In genomic region chr18:76213996-76214395, GRCh38 we compare ENCODE assay signal across 12 cellular contexts.
DNase-seq lines count a peak whose midpoint lies in the region.
"Had no signal": no experiment of that assay in that cellular context is flagged by ENCODE, and none has a peak within 500 bp of the region (broad histone marks: within the 10 kb centered on the region; RNA-seq: fewer than 3 reads in every experiment).

No MANE protein-coding gene starts in this region.

- DNase-seq in NCI-H1092 treated with DMSO at 0.1 percent for 48 hours (lab: John Stamatoyannopoulos, UW) (peak; percentile 72), NCI-H1092 (lab: John Stamatoyannopoulos, UW) (no peak), NCI-H1436 (lab: John Stamatoyannopoulos, UW) (peak; percentile 39), NCI-H345 treated with DMSO at 0.1 percent for 48 hours (lab: John Stamatoyannopoulos, UW; ENCODE audit: unreplicated experiment) (peak; percentile 42), foreskin melanocyte (peak; percentile 78), HUDEP-2 (lab: John Stamatoyannopoulos, UW; ENCODE audit: unreplicated experiment in 76 of 76) (no peak), NCI-H1694 treated with DMSO at 0.1 percent for 48 hours (lab: John Stamatoyannopoulos, UW) (no peak)
- DNase-seq in stimulated activated naive CD4-positive, alpha-beta T cell (lab: John Stamatoyannopoulos, UW) = no peak
- DNase-seq: C1 segment of cervical spinal cord, NCI-H1048, NCI-H774, RPMI8226 had no signal

Comparison
In these comparisons a context has a peak if more than half of its experiments do, and no peak if none do; other contexts are left out.
1. DNase-seq: peak in NCI-H1092 treated with DMSO at 0.1 percent for 48 hours (single experiment), NCI-H1436 (single experiment), NCI-H345 treated with DMSO at 0.1 percent for 48 hours (single experiment) and foreskin melanocyte (single experiment); none in NCI-H1092 (single experiment), HUDEP-2 (0 of 76), stimulated activated naive CD4-positive, alpha-beta T cell (0 of 6) and NCI-H1694 treated with DMSO at 0.1 percent for 48 hours (single experiment).